ENCODE assay signal across 18 cellular contexts in the genomic region with DNA sequence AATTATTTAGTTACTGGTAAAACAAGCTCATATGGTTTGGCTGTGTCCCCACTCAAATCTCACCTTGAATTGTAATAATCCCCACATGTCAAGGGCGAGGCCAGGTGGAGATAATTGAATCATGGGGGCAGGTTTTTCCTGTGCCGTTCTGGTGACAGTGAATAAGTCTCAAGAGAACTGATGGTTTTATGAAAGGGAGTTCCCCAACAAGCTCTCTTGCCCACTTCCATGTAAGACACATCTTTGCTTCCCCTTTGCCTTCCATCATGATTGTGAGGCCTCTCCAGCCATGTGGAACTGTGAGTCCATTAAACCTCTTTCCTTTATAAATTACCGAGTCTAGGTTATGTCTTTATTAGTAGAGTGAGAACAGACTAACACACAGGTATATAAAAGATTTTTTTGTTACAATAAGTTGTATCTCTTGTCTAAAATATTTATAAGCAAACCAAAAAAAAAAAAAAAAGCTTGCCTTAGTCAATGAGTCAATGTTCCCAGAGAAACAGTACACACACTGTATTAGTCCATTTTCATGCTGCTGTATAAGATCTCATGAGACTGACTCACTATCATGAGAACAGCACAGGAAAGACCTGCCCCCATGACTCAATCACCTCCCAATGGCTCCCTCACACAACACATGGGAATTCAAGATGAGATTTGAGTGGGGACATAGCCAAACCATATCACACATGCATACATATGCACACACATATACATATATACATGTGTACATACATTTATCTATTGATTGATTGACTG.
A peak's percentile ranks its signal among the peaks of the same experiment; 100 is the strongest.
DNase-seq lines count a peak whose midpoint lies in the region; ATAC-seq and TF ChIP-seq lines count a peak whose summit lies in the region.
"Had no signal": no experiment of that assay in that cellular context is flagged by ENCODE, and none has a peak within 500 bp of the region (broad histone marks: within the 10 kb centered on the region; RNA-seq: fewer than 3 reads in every experiment).

No MANE protein-coding gene starts in this region.

- no peak for ATAC-seq in GM21825 (IDR thresholded peaks at IDR 0.05; ENCODE audit: unreplicated experiment)
- no peak for ATAC-seq in CD8-positive, alpha-beta T cell
- no peak for ATAC-seq in left colon
- ATAC-seq: left cardiac atrium; naive thymus-derived CD8-positive, alpha-beta T cell had no signal

- CTCF ChIA-PET in CD8-positive, alpha-beta T cell (lab: Charles Lee), result no interaction called here

- H3K4me3 ChIP-seq in skeletal muscle cell (ENCODE audit: low read depth, low read length), result no peak overlapping the region
- no peak overlapping the region for H3K4me3 ChIP-seq in CD8-positive, alpha-beta T cell (ENCODE audit: low read depth, low read length)
- H3K4me3 ChIP-seq: coronary artery, sigmoid colon had no signal

- intact Hi-C loops in CD8-positive, alpha-beta T cell (cut with DNase I, micrococcal nuclease), result no loop called here
- intact Hi-C loops in left colon (cut with DNase I, micrococcal nuclease), result no loop called here

- no peaks in the 10 kb centered on the region for H3K4me1 ChIP-seq in CD8-positive, alpha-beta T cell (ENCODE audit: insufficient read depth, low read length)
- H3K4me1 ChIP-seq: Caco-2, sigmoid colon had no signal

- no peaks in the 10 kb centered on the region for H3K4me1 Mint-ChIP-seq in CD8-positive, alpha-beta T cell (ENCODE audit: low read depth)
- H3K4me1 Mint-ChIP-seq: activated naive CD4-positive, alpha-beta T cell treated with anti-CD3 and anti-CD28 coated beads, Interleukin-2, amount 10 ng/mL, durations not matched to agents 7 days and 5 days had no signal

- no peaks in the 10 kb centered on the region for H3K9me3 ChIP-seq in CD8-positive, alpha-beta T cell (ENCODE audit: low read length)
- H3K9me3 ChIP-seq: Caco-2, sigmoid colon had no signal

- in situ Hi-C loops in SK-MEL-5 (cut with HindIII; ENCODE audit: low pct_unique_long_range_greater_than_20kb, low sequenced_read_pairs), result no loop called here

- POLR2A ChIA-PET in CD8-positive, alpha-beta T cell (lab: Charles Lee), result no interaction called here

- no peak overlapping the region for H3K27ac ChIP-seq in CD8-positive, alpha-beta T cell (ENCODE audit: low read depth, low read length)
- H3K27ac ChIP-seq: coronary artery, sigmoid colon had no signal

- H3K27ac Mint-ChIP-seq in CD8-positive, alpha-beta T cell, result no peak overlapping the region
- H3K27ac Mint-ChIP-seq: activated naive CD4-positive, alpha-beta T cell treated with anti-CD3 and anti-CD28 coated beads, Interleukin-2, amount 10 ng/mL, durations not matched to agents 7 days and 5 days; naive thymus-derived CD8-positive, alpha-beta T cell had no signal

- no peak overlapping the region for H3K4me3 Mint-ChIP-seq in CD8-positive, alpha-beta T cell
- H3K4me3 Mint-ChIP-seq: activated naive CD4-positive, alpha-beta T cell treated with anti-CD3 and anti-CD28 coated beads, Interleukin-2, amount 10 ng/mL, durations not matched to agents 7 days and 5 days; naive thymus-derived CD8-positive, alpha-beta T cell had no signal

- H3K9me3 Mint-ChIP-seq in CD8-positive, alpha-beta T cell, result peaks cover 20% of the 10 kb centered on the region

- no peaks in the 10 kb centered on the region for H3K27me3 ChIP-seq in CD8-positive, alpha-beta T cell (ENCODE audit: insufficient read depth, low read length)
- H3K27me3 ChIP-seq: sigmoid colon had no signal

- no peak for TF ChIP-seq CTCF in CD8-positive, alpha-beta T cell (IDR thresholded peaks at IDR 0.05)

- no peaks in the 10 kb centered on the region for H3K36me3 ChIP-seq in CD8-positive, alpha-beta T cell (ENCODE audit: insufficient read depth, low read length)
- H3K36me3 ChIP-seq: sigmoid colon had no signal

- H3K36me3 Mint-ChIP-seq in CD8-positive, alpha-beta T cell, result no peaks in the 10 kb centered on the region
- H3K36me3 Mint-ChIP-seq: activated naive CD4-positive, alpha-beta T cell treated with anti-CD3 and anti-CD28 coated beads, Interleukin-2, amount 10 ng/mL, durations not matched to agents 7 days and 5 days; naive thymus-derived CD8-positive, alpha-beta T cell had no signal

- DNase-seq in ELR (ENCODE audit: low read depth), result peak; percentile 76
- peak; percentile 80 for DNase-seq in SK-MEL-5 (ENCODE audit: low read depth, low spot score)
- peak; percentile 81 for DNase-seq in fibroblast of gingiva (ENCODE audit: low read depth)
- peak; percentile 81 for DNase-seq in skeletal muscle cell (ENCODE audit: low read depth)
- no peak for DNase-seq in GF-D8 (lab: John Stamatoyannopoulos, UW)
- DNase-seq in CD8-positive, alpha-beta T cell, result no peak
- no peak for DNase-seq in left colon
- DNase-seq: activated naive CD4-positive, alpha-beta T cell treated with anti-CD3 and anti-CD28 coated beads, Interleukin-2, amount 10 ng/mL, durations not matched to agents 7 days and 5 days; Caco-2; glutamatergic neuron; KBM-7; left cardiac atrium; naive thymus-derived CD8-positive, alpha-beta T cell; NCI-H2029 treated with DMSO at 0.1 percent for 48 hours; NCI-H774; sigmoid colon had no signal

- H3K27me3 Mint-ChIP-seq in CD8-positive, alpha-beta T cell (ENCODE audit: low read depth), result no peaks in the 10 kb centered on the region
- H3K27me3 Mint-ChIP-seq: activated naive CD4-positive, alpha-beta T cell treated with anti-CD3 and anti-CD28 coated beads, Interleukin-2, amount 10 ng/mL, durations not matched to agents 7 days and 5 days; naive thymus-derived CD8-positive, alpha-beta T cell had no signal

Comparison
In these comparisons a context has a peak if more than half of its experiments do, and no peak if none do; other contexts are left out.
1. DNase-seq: peak in ELR (single experiment), SK-MEL-5 (single experiment), fibroblast of gingiva (single experiment) and skeletal muscle cell (single experiment); none in GF-D8 (single experiment), CD8-positive, alpha-beta T cell (0 of 7) and left colon (0 of 2).